ENCODE assay signal across 19 cellular contexts in the genomic region with DNA sequence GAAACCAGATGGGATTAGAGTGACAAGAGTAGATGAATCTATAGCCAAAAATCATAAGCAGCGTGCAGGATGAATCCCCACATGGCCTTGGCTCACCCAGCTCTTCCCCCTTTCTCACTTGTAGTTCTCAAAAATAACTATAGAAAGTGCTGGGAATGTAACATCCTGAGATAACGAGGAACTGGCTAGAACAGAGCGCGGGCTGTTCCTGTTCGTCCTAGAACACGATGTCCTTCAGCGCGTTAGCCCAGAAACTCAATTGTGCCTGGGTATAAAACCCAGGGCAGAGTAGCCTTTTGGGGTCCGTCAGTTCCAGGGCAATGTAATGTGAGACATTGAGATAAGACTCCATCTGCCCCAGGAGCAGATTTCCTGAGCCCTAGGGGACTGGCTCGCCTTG.
DNase-seq lines count a peak whose midpoint lies in the region; ATAC-seq and TF ChIP-seq lines count a peak whose summit lies in the region.
"Had no signal": no experiment of that assay in that cellular context is flagged by ENCODE, and none has a peak within 500 bp of the region (broad histone marks: within the 10 kb centered on the region; RNA-seq: fewer than 3 reads in every experiment).

No MANE protein-coding gene starts in this region.

- no peak for TF ChIP-seq CTCF in heart right ventricle (IDR thresholded peaks at IDR 0.05)
- no peak for TF ChIP-seq CTCF in adrenal gland (IDR thresholded peaks at IDR 0.05)
- TF ChIP-seq CTCF in spleen (IDR thresholded peaks at IDR 0.05 in 8 of 11, conservative IDR thresholded peaks at IDR 0.05 in 3 of 11) = no peak
- TF ChIP-seq CTCF in omental fat pad (IDR thresholded peaks at IDR 0.05) = no peak

- no peaks in the 10 kb centered on the region for H3K36me3 ChIP-seq in heart right ventricle
- H3K36me3 ChIP-seq in adrenal gland (replicated peaks in 1 of 2) = no peaks in the 10 kb centered on the region
- no peaks in the 10 kb centered on the region for H3K36me3 ChIP-seq in spleen
- H3K36me3 ChIP-seq: BE2C had no signal

- H3K9me3 ChIP-seq in heart right ventricle (peaks cover 0 to 12% (median 0%) of the 10 kb centered on the region in 11 donors), adrenal gland (replicated peaks in 1 of 3) (no peaks in the 10 kb centered on the region), spleen (peaks cover 0 to 23% (median 0%) of the 10 kb centered on the region in 8 donors)
- H3K9me3 ChIP-seq: BE2C had no signal

- ATAC-seq in Right ventricle myocardium inferior (peak; percentile 48), heart right ventricle (no peak), left lobe of liver (peak; percentile 40), omental fat pad (ENCODE audit: low FRiP score) (no peak)
- ATAC-seq: GM23338, HCT116 had no signal

- TF ChIP-seq POLR2A in adrenal gland (IDR thresholded peaks at IDR 0.05) (no peak), spleen (IDR thresholded peaks at IDR 0.05) (no peak)

- DNase-seq in Right ventricle myocardium inferior (ENCODE audit: missing footprints) (no peak), heart right ventricle (no peak), adrenal gland (peak in 4 of 7 donors; percentile 9 to 61 (median 20)), left lobe of liver (ENCODE audit: low spot score) (no peak), spleen (no peak), omental fat pad (ENCODE audit: low spot score) (no peak), NCI-H146 treated with DMSO at 0.1 percent for 48 hours (lab: John Stamatoyannopoulos, UW; ENCODE audit: unreplicated experiment) (no peak)
- DNase-seq: BE2C; C1 segment of cervical spinal cord; CD4-positive, CD25-positive, alpha-beta regulatory T cell; CD8-positive, alpha-beta memory T cell; COR-L47; DMS153; DMS79; GDM1; H7; HFFc6 had no signal

- H3K4me1 ChIP-seq in heart right ventricle (no peaks in the 10 kb centered on the region), adrenal gland (replicated peaks in 1 of 2) (no peaks in the 10 kb centered on the region), spleen (peaks cover 0 to 8% (median 0%) of the 10 kb centered on the region in 6 donors)
- H3K4me1 ChIP-seq: BE2C had no signal

- H3K27me3 ChIP-seq in heart right ventricle (peaks cover 0 to 11% (median 0%) of the 10 kb centered on the region in 7 donors), adrenal gland (no peaks in the 10 kb centered on the region), spleen (replicated peaks in 1 of 7) (no peaks in the 10 kb centered on the region)
- H3K27me3 ChIP-seq: BE2C had no signal

- intact Hi-C loops in Right ventricle myocardium inferior (cut with DNase I) = no loop called here
- intact Hi-C loops in heart right ventricle (cut with DNase I) = no loop called here
- intact Hi-C loops in adrenal gland (cut with DNase I) = no loop called here
- intact Hi-C loops in spleen (cut with DNase I; ENCODE audit: low total_unique reads) = no loop called here

- H3K4me3 ChIP-seq in heart right ventricle (no peak overlapping the region), adrenal gland (no peak overlapping the region), spleen (no peak overlapping the region)
- H3K4me3 ChIP-seq: GM23338 had no signal

- 60 to 62% methylated on average over 10 of the region's 10 CpGs for WGBS in heart right ventricle, 2 donors
- WGBS in adrenal gland, 4 donors = 62 to 71% (median 69%) methylated on average over 10 of the region's 10 CpGs
- WGBS in spleen, 5 donors = 63 to 79% (median 69%) methylated on average over 10 of the region's 10 CpGs

- H3K27ac ChIP-seq in heart right ventricle (no peak overlapping the region), adrenal gland (no peak overlapping the region), spleen (peak overlapping the region in 5 of 8 donors; percentile 30 to 61 (median 42))

Comparison
In these comparisons a context has a peak if more than half of its experiments do, and no peak if none do; other contexts are left out.
1. ATAC-seq: peak in Right ventricle myocardium inferior (single experiment) and left lobe of liver (single experiment); none in heart right ventricle (0 of 8) and omental fat pad (single experiment).
2. DNase-seq: peak in adrenal gland (4 of 7); none in Right ventricle myocardium inferior (single experiment), heart right ventricle (0 of 2), left lobe of liver (single experiment), spleen (single experiment), omental fat pad (single experiment) and NCI-H146 treated with DMSO at 0.1 percent for 48 hours (single experiment).
3. H3K27ac ChIP-seq: peak in spleen (5 of 8); none in heart right ventricle (0 of 10) and adrenal gland (0 of 5).